1 cellular context compared by ENCODE assay signal in genomic region chrX:139831017-139831416, GRCh38.
TF ChIP-seq lines count a peak whose summit lies in the region.

No MANE protein-coding gene starts in this region.

TF ChIP-seq in GM12878, 131 proteins besides CTCF, POLR2A, EP300 and RAD21 (continued from another document):
- TF ChIP-seq CEBPZ (IDR thresholded peaks at IDR 0.05; ENCODE audit: low read depth, low read length) = no peak
- no peak for TF ChIP-seq ZNF384 (IDR thresholded peaks at IDR 0.05; ENCODE audit: borderline replicate concordance, low read depth, low read length)
- TF ChIP-seq EGR1 (IDR thresholded peaks at IDR 0.05; ENCODE audit: borderline replicate concordance in 1 of 2, low read depth in 2 of 2, low read length in 2 of 2) = no peak
- TF ChIP-seq IRF3 (IDR thresholded peaks at IDR 0.05) = no peak
- no peak for TF ChIP-seq USF1 (IDR thresholded peaks at IDR 0.05; ENCODE audit: borderline replicate concordance, extremely low read length, insufficient read depth, low read depth, low read length)
- TF ChIP-seq NFIC (IDR thresholded peaks at IDR 0.05; ENCODE audit: low read depth, low read length) = no peak
- TF ChIP-seq ZBTB40 (IDR thresholded peaks at IDR 0.05; ENCODE audit: borderline replicate concordance) = no peak
